11 cellular contexts compared by ENCODE assay signal in genomic region chr1:22969224-22969829, GRCh38. TPM values are rescaled to one million over a fixed set of nuclear protein-coding genes. Genes with fewer than 3 reads are reported as not detected.
A peak's percentile ranks its signal among the peaks of the same experiment; 100 is the strongest.
DNase-seq lines count a peak whose midpoint lies in the region; ATAC-seq and TF ChIP-seq lines count a peak whose summit lies in the region.
"Had no signal": no experiment of that assay in that cellular context is flagged by ENCODE, and none has a peak within 500 bp of the region (broad histone marks: within the 10 kb centered on the region; RNA-seq: fewer than 3 reads in every experiment).

No MANE protein-coding gene starts in this region.

- H3K4me3 Mint-ChIP-seq in chondrocyte (ENCODE audit: unreplicated experiment), result no peak overlapping the region
- H3K4me3 Mint-ChIP-seq in osteocyte (ENCODE audit: unreplicated experiment), result peak overlapping the region; percentile 1
- H3K4me3 Mint-ChIP-seq in natural killer cell, result no peak overlapping the region

- H3K36me3 Mint-ChIP-seq in chondrocyte (ENCODE audit: low read depth) (peaks cover 3% of the 10 kb centered on the region), osteocyte (ENCODE audit: unreplicated experiment) (peaks cover 4% of the 10 kb centered on the region), natural killer cell (no peaks in the 10 kb centered on the region)

- ATAC-seq in GM21360 (IDR thresholded peaks at IDR 0.05; ENCODE audit: unreplicated experiment) (no peak), natural killer cell (no peak), HG03342 (IDR thresholded peaks at IDR 0.05; ENCODE audit: unreplicated experiment) (no peak)
- ATAC-seq: right lobe of liver had no signal

- DNase-seq in EL, result peak; percentile 65
- peak; percentile 75 for DNase-seq in NCI-H2196 treated with DMSO at 0.1 percent for 48 hours (lab: John Stamatoyannopoulos, UW; ENCODE audit: unreplicated experiment)
- no peak for DNase-seq in chondrocyte (ENCODE audit: low spot score)
- no peak for DNase-seq in osteocyte (ENCODE audit: extremely low spot score, unreplicated experiment)
- DNase-seq in natural killer cell, result no peak
- DNase-seq in SKM-1 treated with dmso at 0.1 percent for 144 hours (lab: John Stamatoyannopoulos, UW; ENCODE audit: unreplicated experiment), result no peak

- TF ChIP-seq CTCF in chondrocyte (IDR thresholded peaks at IDR 0.05), result no peak
- no peak for TF ChIP-seq CTCF in osteocyte (IDR thresholded peaks at IDR 0.05)
- no peak for TF ChIP-seq CTCF in natural killer cell (IDR thresholded peaks at IDR 0.05)

- H3K9me3 Mint-ChIP-seq in chondrocyte (ENCODE audit: low read depth) (peaks cover 14% of the 10 kb centered on the region), osteocyte (ENCODE audit: unreplicated experiment) (peaks cover 14% of the 10 kb centered on the region), natural killer cell (no peaks in the 10 kb centered on the region)

- H3K4me1 Mint-ChIP-seq in chondrocyte (ENCODE audit: low read depth), result peaks cover 21% of the 10 kb centered on the region
- peaks cover 22% of the 10 kb centered on the region for H3K4me1 Mint-ChIP-seq in osteocyte (ENCODE audit: unreplicated experiment)
- H3K4me1 Mint-ChIP-seq in natural killer cell, result no peaks in the 10 kb centered on the region

- intact Hi-C loops in natural killer cell (cut with micrococcal nuclease), result loop anchor here (10.0 kb wide), 1 partner anchor 265 kb away; no protein-coding TSS in a partner anchor

- H3K27me3 Mint-ChIP-seq in chondrocyte (ENCODE audit: low read depth) (no peaks in the 10 kb centered on the region), osteocyte (ENCODE audit: unreplicated experiment) (peaks cover 25% of the 10 kb centered on the region), natural killer cell (ENCODE audit: low read depth in 2 of 2) (peaks cover 40 to 53% of the 10 kb centered on the region in 2 donors)

- H3K27ac Mint-ChIP-seq in chondrocyte (ENCODE audit: unreplicated experiment), result peak overlapping the region; percentile 78
- H3K27ac Mint-ChIP-seq in osteocyte (ENCODE audit: unreplicated experiment), result peak overlapping the region; percentile 58
- H3K27ac Mint-ChIP-seq in natural killer cell, result no peak overlapping the region

RNA-seq across cellular contexts. Expression of gene LACTBL1, which starts 3.3 kb away (rescaled TPM):
- total RNA-seq in chondrocyte (not detected in 3 replicates), osteocyte (not detected in 2 replicates), natural killer cell (not detected)
- total RNA-seq: frontal cortex, right lobe of liver, thoracic aorta had no signal

RNA-seq across cellular contexts. Expression of gene TEX46, which starts 46.3 kb away (rescaled TPM):
- total RNA-seq in chondrocyte (not detected in 3 replicates), osteocyte (not detected in 2 replicates), natural killer cell (not detected)
- total RNA-seq: frontal cortex, right lobe of liver, thoracic aorta had no signal

RNA-seq across cellular contexts. Expression of gene KDM1A, which starts 49.9 kb away (rescaled TPM):
- total RNA-seq in chondrocyte (88.1 to 105 TPM (median 89.9 TPM) in 3 replicates), osteocyte (103 and 107 TPM in 2 replicates), natural killer cell (10 to 100 TPM; 33.0 to 45.4 (median 43.8) TPM)

Comparison
In these comparisons a context has a peak if more than half of its experiments do, and no peak if none do; other contexts are left out.
1. DNase-seq: peak in EL (single experiment) and NCI-H2196 treated with DMSO at 0.1 percent for 48 hours (single experiment); none in chondrocyte (single experiment), osteocyte (single experiment), natural killer cell (single experiment) and SKM-1 treated with dmso at 0.1 percent for 144 hours (single experiment).
2. H3K27ac Mint-ChIP-seq: peak in chondrocyte (single experiment) and osteocyte (single experiment); none in natural killer cell (0 of 2).